ENCODE assay signal across 21 cellular contexts in the genomic region with DNA sequence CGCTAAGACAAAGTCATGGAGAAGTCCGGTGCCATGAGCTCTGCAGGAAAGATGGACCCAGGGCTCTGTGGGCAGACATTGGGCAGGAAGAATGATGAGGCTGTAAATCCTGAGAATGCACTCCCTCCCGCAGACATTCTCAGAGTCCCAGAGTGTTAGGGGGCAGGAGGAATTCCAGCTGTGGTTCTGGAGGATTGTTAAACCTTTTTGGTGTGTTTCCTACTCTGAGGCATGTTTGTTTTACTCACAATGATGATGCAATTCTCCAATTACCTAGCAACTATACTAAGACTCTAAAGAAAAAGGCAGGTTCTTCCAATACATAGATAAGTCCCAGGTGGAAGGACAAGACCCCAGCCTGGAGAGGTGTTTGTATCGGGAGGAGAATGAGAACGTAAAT. TPM values are rescaled to one million over a fixed set of nuclear protein-coding genes. Genes with fewer than 3 reads are reported as not detected.
DNase-seq lines count a peak whose midpoint lies in the region; ATAC-seq and TF ChIP-seq lines count a peak whose summit lies in the region.
"Had no signal": no experiment of that assay in that cellular context is flagged by ENCODE, and none has a peak within 500 bp of the region (broad histone marks: within the 10 kb centered on the region; RNA-seq: fewer than 3 reads in every experiment).

No MANE protein-coding gene starts in this region.

- peak overlapping the region; percentile 5 for H3K4me2 ChIP-seq in PC-3 (ENCODE audit: low read length)

- peak overlapping the region; percentile 53 to 75 (median 75) for H3K27ac Mint-ChIP-seq in nephron
- no peak overlapping the region for H3K27ac Mint-ChIP-seq in CD8-positive, alpha-beta memory T cell
- no peak overlapping the region for H3K27ac Mint-ChIP-seq in T-cell
- H3K27ac Mint-ChIP-seq: activated CD8-positive, alpha-beta memory T cell treated with anti-CD3 and anti-CD28 coated beads, Interleukin-2, amount 10 ng/mL, durations not matched to agents 7 days and 5 days; CD4-positive, alpha-beta T cell; IgD-negative memory B cell; naive thymus-derived CD8-positive, alpha-beta T cell had no signal

- POLR2A ChIA-PET in PC-3 (lab: Charles Lee; ENCODE audit: unreplicated experiment), result no interaction called here
- POLR2A ChIA-PET in CD8-positive, alpha-beta memory T cell (lab: Charles Lee), result no interaction called here
- POLR2A ChIA-PET in T-cell (lab: Charles Lee), result no interaction called here

- no peaks in the 10 kb centered on the region for H3K9me2 ChIP-seq in PC-3 (replicated peaks; ENCODE audit: low read length)

- H3K9ac ChIP-seq in PC-3 (ENCODE audit: low read length), result no peak overlapping the region

- intact Hi-C loops in PC-3 (cut with micrococcal nuclease) (loop anchor here (5.0 kb wide), 1 partner anchor 62 kb away; no protein-coding TSS in a partner anchor), left colon (cut with DNase I, micrococcal nuclease) (no loop called here)

- H3K4me1 Mint-ChIP-seq in nephron (peaks cover 27% of the 10 kb centered on the region), T-cell (no peaks in the 10 kb centered on the region)
- no peaks in the 10 kb centered on the region for H3K4me1 Mint-ChIP-seq in CD8-positive, alpha-beta memory T cell
- H3K4me1 Mint-ChIP-seq: activated CD8-positive, alpha-beta memory T cell treated with anti-CD3 and anti-CD28 coated beads, Interleukin-2, amount 10 ng/mL, durations not matched to agents 7 days and 5 days; naive thymus-derived CD8-positive, alpha-beta T cell had no signal

- H4K20me1 ChIP-seq in PC-3 (ENCODE audit: low read length), result no peaks in the 10 kb centered on the region

- ATAC-seq in PC-3, result peak; percentile 53
- ATAC-seq in left colon, result no peak
- no peak for ATAC-seq in GM18909 (IDR thresholded peaks at IDR 0.05; ENCODE audit: poor library complexity, unreplicated experiment)
- no peak for ATAC-seq in T-cell (replicated peaks in 1 of 4)
- ATAC-seq: activated CD8-positive, alpha-beta memory T cell treated with anti-CD3 and anti-CD28 coated beads, Interleukin-2, amount 10 ng/mL, durations not matched to agents 7 days and 5 days; naive thymus-derived CD8-positive, alpha-beta T cell; Panc1 had no signal

- no peaks in the 10 kb centered on the region for H3K36me3 ChIP-seq in PC-3 (ENCODE audit: low read depth, low read length)
- H3K36me3 ChIP-seq in CD8-positive, alpha-beta memory T cell (ENCODE audit: insufficient read depth, low read length), result no peaks in the 10 kb centered on the region
- H3K36me3 ChIP-seq: cardiac muscle cell, thyroid gland had no signal

- no peaks in the 10 kb centered on the region for H3K9me3 ChIP-seq in PC-3 (ENCODE audit: low read length)
- no peaks in the 10 kb centered on the region for H3K9me3 ChIP-seq in CD8-positive, alpha-beta memory T cell (ENCODE audit: low read length)
- H3K9me3 ChIP-seq: thyroid gland had no signal

- H3K4me3 Mint-ChIP-seq in nephron, result no peak overlapping the region
- H3K4me3 Mint-ChIP-seq in CD8-positive, alpha-beta memory T cell, result no peak overlapping the region
- no peak overlapping the region for H3K4me3 Mint-ChIP-seq in T-cell
- H3K4me3 Mint-ChIP-seq: activated CD8-positive, alpha-beta memory T cell treated with anti-CD3 and anti-CD28 coated beads, Interleukin-2, amount 10 ng/mL, durations not matched to agents 7 days and 5 days; CD4-positive, alpha-beta T cell; IgD-negative memory B cell; naive thymus-derived CD8-positive, alpha-beta T cell had no signal

- no peaks in the 10 kb centered on the region for H3K79me2 ChIP-seq in PC-3 (ENCODE audit: low read length)

- no peak overlapping the region for H3K4me3 ChIP-seq in PC-3 (ENCODE audit: low read length)
- no peak overlapping the region for H3K4me3 ChIP-seq in CD8-positive, alpha-beta memory T cell (ENCODE audit: low read length)
- H3K4me3 ChIP-seq: cardiac muscle cell, thyroid gland had no signal

- H3K36me3 Mint-ChIP-seq in nephron (ENCODE audit: low read depth) (no peaks in the 10 kb centered on the region), T-cell (no peaks in the 10 kb centered on the region)
- no peaks in the 10 kb centered on the region for H3K36me3 Mint-ChIP-seq in CD8-positive, alpha-beta memory T cell
- H3K36me3 Mint-ChIP-seq: activated CD8-positive, alpha-beta memory T cell treated with anti-CD3 and anti-CD28 coated beads, Interleukin-2, amount 10 ng/mL, durations not matched to agents 7 days and 5 days; naive thymus-derived CD8-positive, alpha-beta T cell had no signal

- peaks cover 23% of the 10 kb centered on the region for H3K4me1 ChIP-seq in PC-3 (ENCODE audit: insufficient read depth, low read length)
- no peaks in the 10 kb centered on the region for H3K4me1 ChIP-seq in CD8-positive, alpha-beta memory T cell (ENCODE audit: insufficient read depth, low read length)

- CTCF ChIA-PET in PC-3 (lab: Charles Lee) (interaction anchor here (0.5 to 0.6 kb wide), 2 partner anchors 96 to 153 kb away, joined by 3 read pairs; no protein-coding TSS in a partner anchor), T-cell (lab: Charles Lee) (no interaction called here)
- CTCF ChIA-PET in CD8-positive, alpha-beta memory T cell (lab: Charles Lee), result no interaction called here

- TF ChIP-seq CTCF in C4-2B (conservative IDR thresholded peaks at IDR 0.05), result no peak
- no peak for TF ChIP-seq CTCF in PC-3 (conservative IDR thresholded peaks at IDR 0.05; ENCODE audit: low read depth, low read length)
- TF ChIP-seq CTCF in nephron (IDR thresholded peaks at IDR 0.05; ENCODE audit: unreplicated experiment in 3 of 3), result no peak

- H3K27me3 Mint-ChIP-seq in nephron (ENCODE audit: low read depth) (no peaks in the 10 kb centered on the region), T-cell (peaks cover 9 to 16% of the 10 kb centered on the region in 2 donors)
- peaks cover 5 to 13% of the 10 kb centered on the region in 2 donors for H3K27me3 Mint-ChIP-seq in CD8-positive, alpha-beta memory T cell
- H3K27me3 Mint-ChIP-seq: activated CD8-positive, alpha-beta memory T cell treated with anti-CD3 and anti-CD28 coated beads, Interleukin-2, amount 10 ng/mL, durations not matched to agents 7 days and 5 days; IgD-negative memory B cell had no signal

- H3K9me3 Mint-ChIP-seq in nephron (no peaks in the 10 kb centered on the region), T-cell (no peaks in the 10 kb centered on the region)
- H3K9me3 Mint-ChIP-seq in CD8-positive, alpha-beta memory T cell, result no peaks in the 10 kb centered on the region
- H3K9me3 Mint-ChIP-seq: CD4-positive, alpha-beta T cell; IgD-negative memory B cell; naive thymus-derived CD8-positive, alpha-beta T cell had no signal

- no peaks in the 10 kb centered on the region for H3K27me3 ChIP-seq in PC-3 (ENCODE audit: low read length)
- no peaks in the 10 kb centered on the region for H3K27me3 ChIP-seq in CD8-positive, alpha-beta memory T cell (ENCODE audit: insufficient read depth, low read length, poor library complexity, severe bottlenecking)
- H3K27me3 ChIP-seq: cardiac muscle cell, thyroid gland had no signal

- H3K27ac ChIP-seq in C4-2B (0 out of 2 replicates have a peak overlapping the region, but pooled peaks have one; percentile 4), PC-3 (ENCODE audit: low read length) (no peak overlapping the region)
- no peak overlapping the region for H3K27ac ChIP-seq in CD8-positive, alpha-beta memory T cell (ENCODE audit: low read depth, low read length)
- H3K27ac ChIP-seq: cardiac muscle cell, thyroid gland, VCaP had no signal

- BruUV-seq in PC-3 (replicated peaks; lab: Mats Ljungman, UMichigan), result no TSS peak

- no peaks in the 10 kb centered on the region for H3F3A ChIP-seq in PC-3 (ENCODE audit: low read length, unreplicated experiment)

- H2AFZ ChIP-seq in PC-3 (ENCODE audit: low read length), result peak overlapping the region; percentile 10; the same call in 1 of the 2 replicates

- DNase-seq in PC-3, result peak; percentile 79
- peak; percentile 17 for DNase-seq in fibroblast of peridontal ligament (ENCODE audit: extremely low read depth)
- DNase-seq in CD8-positive, alpha-beta memory T cell, result no peak
- no peak for DNase-seq in left colon
- DNase-seq in T-cell, result no peak
- DNase-seq: activated CD8-positive, alpha-beta memory T cell treated with anti-CD3 and anti-CD28 coated beads, Interleukin-2, amount 10 ng/mL, durations not matched to agents 7 days and 5 days; CD4-positive, alpha-beta T cell; GF-D8; head of caudate nucleus; kidney; naive thymus-derived CD8-positive, alpha-beta T cell; stimulated activated CD8-positive, alpha-beta memory T cell treated with anti-CD3 and anti-CD28 coated beads, Interleukin-4, amount 100 ng/mL, for 48 hours; thyroid gland had no signal

RNA-seq across cellular contexts. Expression of gene CAPN9, which starts 2.8 kb away (rescaled TPM):
- total RNA-seq in PC-3 (2014; rRNA removed), result not detected in 2 replicates
- total RNA-seq in CD8-positive, alpha-beta memory T cell, result not detected
- polyA plus RNA-seq in CD8-positive, alpha-beta memory T cell, result not detected
- total RNA-seq in left colon, result 10 to 100 TPM; 46.3 to 53.6 TPM
- not detected for total RNA-seq in T-cell
- total RNA-seq: activated CD8-positive, alpha-beta memory T cell treated with anti-CD3 and anti-CD28 coated beads, Interleukin-2, amount 10 ng/mL, durations not matched to agents 7 days and 5 days; CD4-positive, alpha-beta T cell; naive thymus-derived CD8-positive, alpha-beta T cell; thyroid gland had no signal
- polyA plus RNA-seq: IgD-negative memory B cell; naive thymus-derived CD8-positive, alpha-beta T cell had no signal

RNA-seq across cellular contexts. Expression of gene AGT, which starts 30.5 kb away (rescaled TPM):
- 0.35 TPM in 1 of 2 replicates, not detected in the other for total RNA-seq in PC-3 (2014; rRNA removed)
- total RNA-seq in CD8-positive, alpha-beta memory T cell, result not detected
- polyA plus RNA-seq in CD8-positive, alpha-beta memory T cell, result not detected
- total RNA-seq in left colon, result 1 to 10 TPM; 1.2 to 2.1 TPM
- 1 to 10 TPM in 2 of 5 donors, under 1 TPM in 1, not detected in 2; 0.92 to 1.5 (median 1.2) TPM for total RNA-seq in T-cell
- total RNA-seq: activated CD8-positive, alpha-beta memory T cell treated with anti-CD3 and anti-CD28 coated beads, Interleukin-2, amount 10 ng/mL, durations not matched to agents 7 days and 5 days; CD4-positive, alpha-beta T cell; naive thymus-derived CD8-positive, alpha-beta T cell; NCI-H460 had no signal
- polyA plus RNA-seq: IgD-negative memory B cell; naive thymus-derived CD8-positive, alpha-beta T cell had no signal

Comparison
In these comparisons a context has a peak if more than half of its experiments do, and no peak if none do; other contexts are left out.
1. DNase-seq: peak in PC-3 (single experiment) and fibroblast of peridontal ligament (single experiment); none in CD8-positive, alpha-beta memory T cell (0 of 5), left colon (0 of 2) and T-cell (0 of 34).
2. H3K27ac Mint-ChIP-seq: peak in nephron (3 of 3); none in CD8-positive, alpha-beta memory T cell (0 of 8) and T-cell (0 of 2).
3. RNA of gene CAPN9, which starts 2.8 kb away (total RNA-seq): 46.3 to 53.6 TPM in left colon; not detected in PC-3, not detected in CD8-positive, alpha-beta memory T cell and not detected in T-cell; every median in the first group is over 10 times any median in the second.